8 cellular contexts compared by ENCODE assay signal in the genomic region with DNA sequence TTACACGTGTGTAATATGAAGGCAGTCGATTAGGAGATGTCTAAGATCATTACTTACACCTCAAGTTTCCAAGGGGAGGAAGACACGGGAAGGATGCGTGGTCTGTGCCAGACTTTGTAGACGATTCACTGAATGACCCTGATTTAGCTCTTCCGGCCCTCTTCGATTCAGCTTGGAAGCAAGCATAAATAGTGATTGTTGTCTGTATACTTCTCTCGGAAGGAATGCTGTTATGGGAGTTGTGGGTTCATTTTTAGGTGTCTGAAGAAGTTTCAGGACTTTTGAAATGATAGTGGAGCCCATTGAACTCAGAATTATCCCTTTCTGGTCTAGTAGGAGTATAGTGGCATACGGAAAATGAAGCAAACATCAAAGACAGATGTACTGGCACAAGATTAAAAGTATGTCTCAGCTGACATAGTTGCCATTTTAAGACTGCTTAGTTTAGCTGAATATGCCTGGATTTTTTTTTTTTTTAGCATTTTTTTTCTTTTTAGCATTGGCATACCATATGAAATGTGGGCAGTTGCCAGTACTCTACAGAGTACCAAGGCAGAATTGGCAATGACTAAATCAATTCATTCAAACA. TPM values are rescaled to one million over a fixed set of nuclear protein-coding genes. Genes with fewer than 3 reads are reported as not detected.
A peak's percentile ranks its signal among the peaks of the same experiment; 100 is the strongest.
DNase-seq lines count a peak whose midpoint lies in the region; ATAC-seq and TF ChIP-seq lines count a peak whose summit lies in the region.

No MANE protein-coding gene starts in this region.

- H3K4me1 ChIP-seq in DOHH2 (ENCODE audit: control insufficient read depth, low read length) = peaks cover 38% of the 10 kb centered on the region
- H3K4me1 ChIP-seq in HUES48 (ENCODE audit: control insufficient read depth, insufficient read depth, low read length) = peaks cover 16% of the 10 kb centered on the region
- peaks cover 21 to 33% (median 23%) of the 10 kb centered on the region in 3 donors for H3K4me1 ChIP-seq in skeletal muscle tissue (ENCODE audit: control insufficient read depth in 3 of 3, insufficient read depth in 3 of 3, low read length in 3 of 3)

- no peak for TF ChIP-seq CTCF in DOHH2 (IDR thresholded peaks at IDR 0.05; ENCODE audit: low read depth, low read length, poor library complexity, severe bottlenecking)

- H3K4me3 Mint-ChIP-seq in activated T-cell treated with anti-CD3 and anti-CD28 coated beads, Interleukin-2, amount 50 U/mL, for 4 hours = peak overlapping the region; percentile 99

- H3K27me3 ChIP-seq in DOHH2 (ENCODE audit: control insufficient read depth, low read length) (no peaks in the 10 kb centered on the region), HUES48 (ENCODE audit: control insufficient read depth, insufficient read depth, low read length) (no peaks in the 10 kb centered on the region), skeletal muscle tissue (ENCODE audit: control insufficient read depth in 3 of 3, insufficient read depth in 3 of 3, low read length in 3 of 3) (no peaks in the 10 kb centered on the region)

- peaks cover 41% of the 10 kb centered on the region for H3K4me1 Mint-ChIP-seq in activated T-cell treated with anti-CD3 and anti-CD28 coated beads, Interleukin-2, amount 50 U/mL, for 4 hours (ENCODE audit: low read depth)

- H3K9ac ChIP-seq in HUES48 (ENCODE audit: low read depth, low read length) (peak overlapping the region; percentile 97), skeletal muscle tissue (ENCODE audit: low read depth in 1 of 3, low read length in 3 of 3) (peak overlapping the region; percentile 92 to 95 (median 93))

- peaks cover 13% of the 10 kb centered on the region; the same call in 1 of the 2 replicates for H4K20me1 ChIP-seq in DOHH2 (ENCODE audit: control insufficient read depth, insufficient read depth, low read depth, low read length)

- H3K27ac ChIP-seq in DOHH2 (ENCODE audit: low read depth, low read length) (peak overlapping the region; percentile 83), HUES48 (ENCODE audit: low read depth, low read length) (peak overlapping the region; percentile 98), skeletal muscle tissue (ENCODE audit: low read depth, low read length) (peak overlapping the region; percentile 97)

- H3K27me3 Mint-ChIP-seq in activated T-cell treated with anti-CD3 and anti-CD28 coated beads, Interleukin-2, amount 50 U/mL, for 4 hours (ENCODE audit: low read depth) = no peaks in the 10 kb centered on the region

- 0 out of 2 replicates have a peak, but pooled peaks cover 4% of the 10 kb centered on the region for H3F3A ChIP-seq in DOHH2 (ENCODE audit: control insufficient read depth, insufficient read depth)

- no peaks in the 10 kb centered on the region for H3K9me2 ChIP-seq in DOHH2 (replicated peaks; ENCODE audit: control insufficient read depth, low read length)

- H3K4me3 ChIP-seq in DOHH2 (ENCODE audit: low read length) = peak overlapping the region; percentile 91
- peak overlapping the region; percentile 98 for H3K4me3 ChIP-seq in HUES48 (ENCODE audit: low read depth, low read length)
- H3K4me3 ChIP-seq in skeletal muscle tissue (ENCODE audit: low read length in 3 of 3) = peak overlapping the region; percentile 83 to 99 (median 94)

- DNase-seq in activated T-cell treated with anti-CD3 and anti-CD28 coated beads, Interleukin-2, amount 50 U/mL, for 4 hours = no peak
- DNase-seq in hepatic stellate cell (ENCODE audit: low spot score) (peak; percentile 23), COR-L47 (lab: John Stamatoyannopoulos, UW) (no peak), SKM-1 (lab: John Stamatoyannopoulos, UW; ENCODE audit: unreplicated experiment) (no peak)

- peaks cover 72% of the 10 kb centered on the region for H3K79me2 ChIP-seq in DOHH2 (ENCODE audit: control insufficient read depth, low read length)

- H3K9me3 ChIP-seq in DOHH2 (ENCODE audit: control insufficient read depth, insufficient read depth, low read length) (no peaks in the 10 kb centered on the region), HUES48 (ENCODE audit: control insufficient read depth, insufficient read depth, low read length) (no peaks in the 10 kb centered on the region), skeletal muscle tissue (ENCODE audit: control insufficient read depth in 3 of 3, low read length in 3 of 3) (no peaks in the 10 kb centered on the region)

- peak; percentile 10 for ATAC-seq in GM21360 (IDR thresholded peaks at IDR 0.05; ENCODE audit: unreplicated experiment)
- ATAC-seq in activated T-cell treated with anti-CD3 and anti-CD28 coated beads, Interleukin-2, amount 50 U/mL, for 4 hours = peak; percentile 3 to 7

- H3K36me3 Mint-ChIP-seq in activated T-cell treated with anti-CD3 and anti-CD28 coated beads, Interleukin-2, amount 50 U/mL, for 4 hours (ENCODE audit: insufficient read depth) = peaks cover 4% of the 10 kb centered on the region

- H3K9me3 Mint-ChIP-seq in activated T-cell treated with anti-CD3 and anti-CD28 coated beads, Interleukin-2, amount 50 U/mL, for 4 hours = no peaks in the 10 kb centered on the region

- H3K4me2 ChIP-seq in DOHH2 (ENCODE audit: low read length) = peak overlapping the region; percentile 73

- H3K36me3 ChIP-seq in DOHH2 (ENCODE audit: control insufficient read depth, low read length) (peaks cover 48% of the 10 kb centered on the region), HUES48 (ENCODE audit: control insufficient read depth, insufficient read depth, low read length) (peaks cover 16% of the 10 kb centered on the region), skeletal muscle tissue (ENCODE audit: control insufficient read depth in 3 of 3, insufficient read depth in 3 of 3, low read length in 3 of 3) (no peaks in the 10 kb centered on the region)

RNA-seq across cellular contexts. Expression of gene ANKRD17, which starts 1.0 kb away (rescaled TPM):
- 10 to 100 TPM; 65.7 to 66.2 (median 66.1) TPM for total RNA-seq in activated T-cell treated with anti-CD3 and anti-CD28 coated beads, Interleukin-2, amount 50 U/mL, for 4 hours
- 46.4 TPM for total RNA-seq in skeletal muscle tissue
